ENCODE assay signal across 12 cellular contexts in the genomic region with DNA sequence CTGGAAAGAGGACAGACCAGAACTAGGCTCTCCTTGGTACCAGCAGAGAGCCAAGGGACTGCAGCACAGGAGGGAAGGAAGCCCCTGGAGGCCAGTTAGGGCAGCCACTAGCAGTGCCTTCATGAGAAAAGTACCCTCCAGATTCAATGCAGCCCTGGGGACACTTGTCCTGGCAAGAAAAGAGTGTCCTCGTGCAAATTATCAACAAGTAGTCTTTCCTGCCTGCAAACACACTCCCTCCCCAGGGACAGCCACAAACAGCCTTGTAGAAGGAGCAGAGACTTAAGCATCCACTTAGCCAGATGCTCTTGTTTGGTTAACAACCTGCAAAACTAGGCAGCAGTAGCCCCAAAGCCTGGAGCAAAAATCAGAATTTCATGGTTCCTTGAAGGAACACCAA. TPM values are rescaled to one million over a fixed set of nuclear protein-coding genes. Genes with fewer than 3 reads are reported as not detected.
DNase-seq lines count a peak whose midpoint lies in the region; ATAC-seq and TF ChIP-seq lines count a peak whose summit lies in the region.
"Had no signal": no experiment of that assay in that cellular context is flagged by ENCODE, and none has a peak within 500 bp of the region (broad histone marks: within the 10 kb centered on the region; RNA-seq: fewer than 3 reads in every experiment).

No MANE protein-coding gene starts in this region.

- DNase-seq in GM03348 (ENCODE audit: low spot score), result peak; percentile 17
- DNase-seq in NCI-H187 treated with DMSO at 0.1 percent for 48 hours (lab: John Stamatoyannopoulos, UW), result peak; percentile 77
- DNase-seq in colonic mucosa, result peak; percentile 28
- DNase-seq in retina, result peak; percentile 14
- no peak for DNase-seq in stimulated activated naive CD4-positive, alpha-beta T cell treated with Interleukin-2 at 50 U/mL for 16 hours (lab: John Stamatoyannopoulos, UW)
- DNase-seq in OCI-M1 (lab: John Stamatoyannopoulos, UW), result no peak
- DNase-seq in mesenteric fat pad (ENCODE audit: low spot score), result no peak
- DNase-seq: activated CD4-positive, alpha-beta T cell treated with anti-CD3 and anti-CD28 coated beads, Interleukin-2, amount 10 ng/mL, durations not matched to agents 7 days and 5 days; activated naive CD4-positive, alpha-beta T cell treated with anti-CD3 and anti-CD28 coated beads, Interleukin-2, amount 50 U/mL, for 16 hours; GF-D8 had no signal

- no peak overlapping the region for H3K4me3 ChIP-seq in colonic mucosa
- H3K4me3 ChIP-seq: MG63 had no signal

- no peaks in the 10 kb centered on the region for H3K4me1 ChIP-seq in colonic mucosa

- no peak for TF ChIP-seq CTCF in colonic mucosa (IDR thresholded peaks at IDR 0.05)

- H3K27ac ChIP-seq in colonic mucosa, result peak overlapping the region; percentile 59

- no peaks in the 10 kb centered on the region for H3K9me3 ChIP-seq in colonic mucosa
- H3K9me3 ChIP-seq: MG63 had no signal

- H3K27me3 ChIP-seq in colonic mucosa, result no peaks in the 10 kb centered on the region
- H3K27me3 ChIP-seq: MG63 had no signal

- intact Hi-C loops in colonic mucosa (cut with DNase I), result no loop called here

- H3K9ac ChIP-seq in colonic mucosa (ENCODE audit: low read depth in 2 of 2, low read length in 2 of 2), result peak overlapping the region in 1 of 2 donors; percentile 65

- ATAC-seq in GM18498 (IDR thresholded peaks at IDR 0.05; ENCODE audit: unreplicated experiment), result no peak

- H3K36me3 ChIP-seq in colonic mucosa, result no peaks in the 10 kb centered on the region
- H3K36me3 ChIP-seq: MG63 had no signal

RNA-seq across cellular contexts. Expression of gene CENPV, which starts 24.3 kb away (rescaled TPM):
- total RNA-seq in colonic mucosa (10 to 100 TPM; 60.6 to 77.4 TPM), mesenteric fat pad (26.1 TPM)

RNA-seq across cellular contexts. Expression of gene UBB, which starts 51.9 kb away (rescaled TPM):
- total RNA-seq in colonic mucosa (1,000 to 10,000 TPM; 1,436 to 2,044 TPM), mesenteric fat pad (967 TPM)

Comparison
In these comparisons a context has a peak if more than half of its experiments do, and no peak if none do; other contexts are left out.
1. DNase-seq: peak in GM03348 (single experiment), NCI-H187 treated with DMSO at 0.1 percent for 48 hours (single experiment), colonic mucosa (single experiment) and retina (single experiment); none in stimulated activated naive CD4-positive, alpha-beta T cell treated with Interleukin-2 at 50 U/mL for 16 hours (single experiment), OCI-M1 (single experiment) and mesenteric fat pad (single experiment).